Comparison of ENCODE assay signal across 8 cellular contexts in genomic region chr1:155086182-155086741, GRCh38. TPM values are rescaled to one million over a fixed set of nuclear protein-coding genes. Genes with fewer than 3 reads are reported as not detected.
DNase-seq lines count a peak whose midpoint lies in the region; ATAC-seq and TF ChIP-seq lines count a peak whose summit lies in the region.

No MANE protein-coding gene starts in this region.

- CTCF ChIA-PET in RWPE1 (lab: Yijun Ruan, JAX), result interaction anchor here (0.6 to 3.1 kb wide), 10 partner anchors 9 to 180 kb away, joined by 3 to 21 read pairs (median 4); partner anchors contain the start of gene KRTCAP2

- H3K4me1 Mint-ChIP-seq in CD4-positive, CD25-positive, alpha-beta regulatory T cell, result peaks cover 0 to 42% (median 26%) of the 10 kb centered on the region in 4 donors

- H3K4me1 ChIP-seq in CD4-positive, CD25-positive, alpha-beta regulatory T cell (ENCODE audit: control insufficient read depth, insufficient read depth, low read length, poor library complexity, severe bottlenecking), result peaks cover 40% of the 10 kb centered on the region
- H3K4me1 ChIP-seq in gastroesophageal sphincter (peaks cover 2 to 52% (median 33%) of the 10 kb centered on the region in 3 donors), trophoblast cell (ENCODE audit: control insufficient read depth in 1 of 2, insufficient read depth in 2 of 2, low read length in 2 of 2) (peaks cover 19 to 20% of the 10 kb centered on the region in 2 experiments), vagina (peaks cover 49% of the 10 kb centered on the region)

- peak; percentile 73 to 82 (median 78) for DNase-seq in CD4-positive, CD25-positive, alpha-beta regulatory T cell
- DNase-seq in RWPE1 (ENCODE audit: low spot score), result peak; percentile 78
- DNase-seq in activated T-helper 9 cell treated with anti-CD3 and anti-CD28 coated beads, Interleukin-2, amount 50 U/mL, for 16 hours (ENCODE audit: low read depth), result peak; percentile 73
- DNase-seq in trophoblast cell, result peak; percentile 65 to 68
- peak in 1 of 2 donors; percentile 93 for DNase-seq in vagina (ENCODE audit: extremely low spot score in 2 of 2)
- DNase-seq in middle frontal gyrus (ENCODE audit: extremely low spot score, low spot score), result no peak

- no peak overlapping the region for H3K9ac ChIP-seq in trophoblast cell (ENCODE audit: low read length)

- H3K9me3 Mint-ChIP-seq in CD4-positive, CD25-positive, alpha-beta regulatory T cell, result peaks cover 0 to 4% (median 0%) of the 10 kb centered on the region in 7 donors

- H2AFZ ChIP-seq in trophoblast cell (ENCODE audit: insufficient read depth, low read length, poor library complexity), result no peak overlapping the region

- peaks cover 5% of the 10 kb centered on the region for H3K79me1 ChIP-seq in trophoblast cell (ENCODE audit: low read length)

- peak overlapping the region; percentile 76 for H3K27ac ChIP-seq in CD4-positive, CD25-positive, alpha-beta regulatory T cell (ENCODE audit: insufficient read depth, low read length, poor library complexity, severe bottlenecking)
- H3K27ac ChIP-seq in RWPE1, result peak overlapping the region; percentile 89
- H3K27ac ChIP-seq in gastroesophageal sphincter, result peak overlapping the region in 3 of 4 donors; percentile 90 to 91 (median 91)
- no peak overlapping the region for H3K27ac ChIP-seq in trophoblast cell (ENCODE audit: low read depth, low read length)
- peak overlapping the region; percentile 93 for H3K27ac ChIP-seq in vagina

- POLR2A ChIA-PET in RWPE1 (lab: Yijun Ruan, JAX; ENCODE audit: low non-redundant PET), result no interaction called here

- no peak overlapping the region for H3K4me3 ChIP-seq in CD4-positive, CD25-positive, alpha-beta regulatory T cell (ENCODE audit: low read depth, low read length)
- H3K4me3 ChIP-seq in gastroesophageal sphincter, result peak overlapping the region in 1 of 2 donors; percentile 68
- H3K4me3 ChIP-seq in trophoblast cell (ENCODE audit: low read depth, low read length), result no peak overlapping the region
- H3K4me3 ChIP-seq in vagina, result peak overlapping the region; percentile 62 to 66

- TF ChIP-seq POLR2A in gastroesophageal sphincter (IDR thresholded peaks at IDR 0.05) (no peak), vagina (IDR thresholded peaks at IDR 0.05) (no peak)

- H3K36me3 Mint-ChIP-seq in CD4-positive, CD25-positive, alpha-beta regulatory T cell, result no peaks in the 10 kb centered on the region

- no peak overlapping the region for H2AK5ac ChIP-seq in trophoblast cell (ENCODE audit: low read length)

- intact Hi-C loops in vagina (cut with DNase I), result loop anchor here (5.0 kb wide), 1 partner anchor 39 kb away; no protein-coding TSS in a partner anchor

- peak overlapping the region in 1 of 3 donors; percentile 48 for H3K27ac Mint-ChIP-seq in CD4-positive, CD25-positive, alpha-beta regulatory T cell

- H3K9me3 ChIP-seq in CD4-positive, CD25-positive, alpha-beta regulatory T cell (ENCODE audit: control insufficient read depth in 2 of 2, low read length in 2 of 2), result no peaks in the 10 kb centered on the region
- H3K9me3 ChIP-seq in gastroesophageal sphincter, result no peaks in the 10 kb centered on the region
- H3K9me3 ChIP-seq in trophoblast cell (ENCODE audit: insufficient read depth, low read depth, low read length), result peaks cover 6% of the 10 kb centered on the region
- no peaks in the 10 kb centered on the region for H3K9me3 ChIP-seq in vagina

- H2BK5ac ChIP-seq in trophoblast cell (ENCODE audit: low read depth, low read length, poor library complexity), result no peak overlapping the region

- TF ChIP-seq EP300 in gastroesophageal sphincter (IDR thresholded peaks at IDR 0.05), result no peak

- H2BK120ac ChIP-seq in trophoblast cell (ENCODE audit: insufficient read depth, low read length, poor library complexity), result no peak overlapping the region

- no peaks in the 10 kb centered on the region for H3K36me3 ChIP-seq in CD4-positive, CD25-positive, alpha-beta regulatory T cell (ENCODE audit: control insufficient read depth, insufficient read depth, low read length)
- H3K36me3 ChIP-seq in gastroesophageal sphincter (no peaks in the 10 kb centered on the region), trophoblast cell (ENCODE audit: control insufficient read depth in 1 of 2, insufficient read depth in 2 of 2, low read length in 2 of 2) (no peaks in the 10 kb centered on the region), vagina (no peaks in the 10 kb centered on the region)

- H3K4me2 ChIP-seq in trophoblast cell (ENCODE audit: low read length), result peak overlapping the region; percentile 93

- no peak overlapping the region for H4K91ac ChIP-seq in trophoblast cell (ENCODE audit: low read depth, low read length)

- TF ChIP-seq CTCF in RWPE1 (conservative IDR thresholded peaks at IDR 0.05; ENCODE audit: low read depth) (peak; percentile 98), gastroesophageal sphincter (IDR thresholded peaks at IDR 0.05) (peak; percentile 93 to 100 (median 98)), vagina (IDR thresholded peaks at IDR 0.05) (peak; percentile 59 to 99 (median 94))

- H3K4me3 Mint-ChIP-seq in CD4-positive, CD25-positive, alpha-beta regulatory T cell, result peak overlapping the region; percentile 27 to 98 (median 78)

- H3K4ac ChIP-seq in trophoblast cell (ENCODE audit: low read depth, low read length), result no peak overlapping the region

- no peak overlapping the region for H4K8ac ChIP-seq in trophoblast cell (ENCODE audit: low read depth, low read length)

- peaks cover 17% of the 10 kb centered on the region for H3K27me3 ChIP-seq in CD4-positive, CD25-positive, alpha-beta regulatory T cell (ENCODE audit: control insufficient read depth, insufficient read depth, low read length)
- H3K27me3 ChIP-seq in gastroesophageal sphincter (peaks cover 33% of the 10 kb centered on the region), trophoblast cell (ENCODE audit: insufficient read depth, low read length) (peaks cover 26% of the 10 kb centered on the region), vagina (peaks cover 11% of the 10 kb centered on the region)

- H3K79me2 ChIP-seq in trophoblast cell (ENCODE audit: control insufficient read depth, insufficient read depth, low read length, poor library complexity), result no peaks in the 10 kb centered on the region

- peak; percentile 8 to 10 for ATAC-seq in CD4-positive, CD25-positive, alpha-beta regulatory T cell (ENCODE audit: low read depth in 2 of 2)
- peak; percentile 21 for ATAC-seq in HG03196 (IDR thresholded peaks at IDR 0.05; ENCODE audit: unreplicated experiment)
- ATAC-seq in gastroesophageal sphincter, result no peak

- H3K27me3 Mint-ChIP-seq in CD4-positive, CD25-positive, alpha-beta regulatory T cell, result peaks cover 44% of the 10 kb centered on the region

- no peak overlapping the region for H3K14ac ChIP-seq in trophoblast cell (ENCODE audit: low read length)

- no peak overlapping the region for H2BK12ac ChIP-seq in trophoblast cell (ENCODE audit: low read length)

- H3K18ac ChIP-seq in trophoblast cell (ENCODE audit: low read length), result no peak overlapping the region

- no peak overlapping the region for H3K23ac ChIP-seq in trophoblast cell (ENCODE audit: low read length)

- WGBS in gastroesophageal sphincter (ENCODE audit: low coverage in 1 of 2), 2 donors, result 8 to 50% methylated on average over 2 to 5 of the region's 21 CpGs
- WGBS in trophoblast cell (ENCODE audit: extremely low coverage, insufficient coverage, insufficient read length), result no CpG with 5 or more reads among the region's 21 CpGs

- H4K12ac ChIP-seq in trophoblast cell (ENCODE audit: low read depth, low read length), result no peak overlapping the region

RNA-seq across cellular contexts. Expression of gene EFNA3, which starts 7.6 kb away (rescaled TPM):
- total RNA-seq in CD4-positive, CD25-positive, alpha-beta regulatory T cell, result 0.52 TPM
- polyA plus RNA-seq in CD4-positive, CD25-positive, alpha-beta regulatory T cell, result 1 to 10 TPM in 1 of 4 donors, under 1 TPM in 3; 0.42 to 1.2 (median 0.69) TPM
- under 1 TPM in 2 of 4 donors, not detected in 2; 0.27 to 0.77 TPM for total RNA-seq in gastroesophageal sphincter
- polyA plus RNA-seq in trophoblast cell (2013), result 2.5 and 2.7 TPM in 2 replicates
- 22.3 TPM for total RNA-seq in vagina

RNA-seq across cellular contexts. Expression of gene EFNA4, which starts 22.7 kb away (rescaled TPM):
- 6.1 TPM for total RNA-seq in CD4-positive, CD25-positive, alpha-beta regulatory T cell
- 1 to 10 TPM; 2.5 to 5.9 (median 4.2) TPM for polyA plus RNA-seq in CD4-positive, CD25-positive, alpha-beta regulatory T cell
- total RNA-seq in gastroesophageal sphincter (1 to 10 TPM in 3 of 4 donors, under 1 TPM in 1; 0.81 to 5.8 (median 2.3) TPM), vagina (13.8 TPM)
- 16.4 and 16.6 TPM in 2 replicates for polyA plus RNA-seq in trophoblast cell (2013)

RNA-seq across cellular contexts. Expression of gene ADAM15, which starts 35.1 kb away (rescaled TPM):
- 31.5 TPM for total RNA-seq in CD4-positive, CD25-positive, alpha-beta regulatory T cell
- 10 to 100 TPM in 3 of 4 donors, 1 to 10 TPM in 1; 9.8 to 24.7 (median 17.2) TPM for polyA plus RNA-seq in CD4-positive, CD25-positive, alpha-beta regulatory T cell
- total RNA-seq in gastroesophageal sphincter (100 to 1,000 TPM in 2 of 4 donors, 10 to 100 TPM in 2; 65.4 to 115 (median 100.0) TPM), vagina (193 TPM)
- polyA plus RNA-seq in trophoblast cell (2013), result 16.6 and 17.0 TPM in 2 replicates

RNA-seq across cellular contexts. Expression of gene EFNA1, which starts 41.4 kb away (rescaled TPM):
- 0.30 TPM for total RNA-seq in CD4-positive, CD25-positive, alpha-beta regulatory T cell
- 1 to 10 TPM; 1.4 to 6.8 (median 3.3) TPM for polyA plus RNA-seq in CD4-positive, CD25-positive, alpha-beta regulatory T cell
- total RNA-seq in gastroesophageal sphincter (10 to 100 TPM; 13.1 to 25.8 (median 16.1) TPM), vagina (57.9 TPM)
- polyA plus RNA-seq in trophoblast cell (2013), result 81.6 and 84.2 TPM in 2 replicates

RNA-seq across cellular contexts. Expression of gene SLC50A1, which starts 49.4 kb away (rescaled TPM):
- total RNA-seq in CD4-positive, CD25-positive, alpha-beta regulatory T cell, result 24.1 TPM
- 10 to 100 TPM; 45.1 to 59.3 (median 46.0) TPM for polyA plus RNA-seq in CD4-positive, CD25-positive, alpha-beta regulatory T cell
- 10 to 100 TPM; 12.5 to 16.8 (median 13.9) TPM for total RNA-seq in gastroesophageal sphincter
- polyA plus RNA-seq in trophoblast cell (2013), result 39.1 and 39.3 TPM in 2 replicates
- 11.8 TPM for total RNA-seq in vagina

Comparison
In these comparisons a context has a peak if more than half of its experiments do, and no peak if none do; other contexts are left out.
1. H3K4me3 ChIP-seq: peak in vagina (2 of 2); none in CD4-positive, CD25-positive, alpha-beta regulatory T cell (single experiment) and trophoblast cell (single experiment).
2. RNA of gene EFNA3, which starts 7.6 kb away (total RNA-seq): 22.3 TPM in vagina (single experiment); 0.52 TPM in CD4-positive, CD25-positive, alpha-beta regulatory T cell (single experiment) and 0.27 to 0.77 TPM in gastroesophageal sphincter; every median in the first group is over 10 times any median in the second.
3. Peak in every context shown above with its lines, with median percentiles within 50 percentile points of each other: CTCF ChIP-seq.